In genomic region chr9:132768932-132769894, GRCh38 we compare ENCODE assay signal across 8 cellular contexts.
DNase-seq lines count a peak whose midpoint lies in the region; ATAC-seq, FAIRE-seq and TF ChIP-seq lines count a peak whose summit lies in the region.

No MANE protein-coding gene starts in this region.

- ATAC-seq in activated naive CD8-positive, alpha-beta T cell treated with anti-CD3 and anti-CD28 coated beads, Interleukin-2, amount 50 U/mL, for 24 hours: peak; percentile 74

- peaks cover 8% of the 10 kb centered on the region for H3K9me3 Mint-ChIP-seq in activated naive CD8-positive, alpha-beta T cell treated with anti-CD3 and anti-CD28 coated beads, Interleukin-2, amount 50 U/mL, for 24 hours

- H3K9me3 ChIP-seq in right atrium auricular region: no peaks in the 10 kb centered on the region

- peaks cover 7% of the 10 kb centered on the region for H3K36me3 Mint-ChIP-seq in activated naive CD8-positive, alpha-beta T cell treated with anti-CD3 and anti-CD28 coated beads, Interleukin-2, amount 50 U/mL, for 24 hours (ENCODE audit: low read depth)

- FAIRE-seq in GM19239 (lab: Jason Lieb, UNC): peak; percentile 89

- peaks cover 0 to 8% of the 10 kb centered on the region in 2 donors for H3K4me1 ChIP-seq in right atrium auricular region

- peak; percentile 60 for DNase-seq in CD1c-positive myeloid dendritic cell (ENCODE audit: extremely low spot score)
- peak; percentile 62 for DNase-seq in GM19239 (ENCODE audit: insufficient read length, low spot score)
- peak; percentile 79 for DNase-seq in Jurkat, Clone E6-1 (ENCODE audit: low read depth, low spot score)
- DNase-seq in SKM-1 (lab: John Stamatoyannopoulos, UW; ENCODE audit: unreplicated experiment): peak; percentile 73
- DNase-seq in activated naive CD8-positive, alpha-beta T cell treated with anti-CD3 and anti-CD28 coated beads, Interleukin-2, amount 50 U/mL, for 24 hours: peak; percentile 74
- peak; percentile 70 for DNase-seq in right atrium auricular region (ENCODE audit: low spot score)
- DNase-seq in retina: peak; percentile 71
- DNase-seq in NCI-H446 (lab: John Stamatoyannopoulos, UW): no peak

- peak overlapping the region; percentile 96 for H3K4me3 Mint-ChIP-seq in activated naive CD8-positive, alpha-beta T cell treated with anti-CD3 and anti-CD28 coated beads, Interleukin-2, amount 50 U/mL, for 24 hours

- H3K36me3 ChIP-seq in right atrium auricular region: no peaks in the 10 kb centered on the region

- peaks cover 19% of the 10 kb centered on the region for H3K4me1 Mint-ChIP-seq in activated naive CD8-positive, alpha-beta T cell treated with anti-CD3 and anti-CD28 coated beads, Interleukin-2, amount 50 U/mL, for 24 hours

- H3K27me3 Mint-ChIP-seq in activated naive CD8-positive, alpha-beta T cell treated with anti-CD3 and anti-CD28 coated beads, Interleukin-2, amount 50 U/mL, for 24 hours: no peaks in the 10 kb centered on the region

- peak overlapping the region; percentile 61 to 70 for H3K27ac ChIP-seq in right atrium auricular region

- H3K4me3 ChIP-seq in Jurkat, Clone E6-1 (ENCODE audit: low read length): peak overlapping the region; percentile 76
- H3K4me3 ChIP-seq in right atrium auricular region: peak overlapping the region; percentile 74 to 75

- TF ChIP-seq CTCF in right atrium auricular region (IDR thresholded peaks at IDR 0.05): peak; percentile 42 to 69

- peak overlapping the region; percentile 97 for H3K27ac Mint-ChIP-seq in activated naive CD8-positive, alpha-beta T cell treated with anti-CD3 and anti-CD28 coated beads, Interleukin-2, amount 50 U/mL, for 24 hours

- no peaks in the 10 kb centered on the region for H3K27me3 ChIP-seq in right atrium auricular region

Comparison
In these comparisons a context has a peak if more than half of its experiments do, and no peak if none do; other contexts are left out.
1. DNase-seq: peak in CD1c-positive myeloid dendritic cell (single experiment), GM19239 (single experiment), Jurkat, Clone E6-1 (single experiment), SKM-1 (single experiment), activated naive CD8-positive, alpha-beta T cell treated with anti-CD3 and anti-CD28 coated beads, Interleukin-2, amount 50 U/mL, for 24 hours (single experiment), right atrium auricular region (single experiment) and retina (single experiment); none in NCI-H446 (0 of 2).